In genomic region chr1:243255791-243256512, GRCh38 we compare ENCODE assay signal across 8 cellular contexts. TPM values are rescaled to one million over a fixed set of nuclear protein-coding genes. Genes with fewer than 3 reads are reported as not detected.
DNase-seq lines count a peak whose midpoint lies in the region; ATAC-seq and TF ChIP-seq lines count a peak whose summit lies in the region.

SDCCAG8 (plus strand) TSS chr1:243256041; CDS start chr1:243256174, 133 bp downstream.

- H3K4me3 ChIP-seq in Panc1 (ENCODE audit: low read depth in 2 of 2, low read length in 2 of 2) (peak within 1 kb of the TSS; percentile 92 to 97), esophagus (ENCODE audit: low read depth in 1 of 2, low read length in 2 of 2) (peak within 1 kb of the TSS; percentile 78 to 80), mucosa of stomach (ENCODE audit: low read length) (peak within 1 kb of the TSS; percentile 96)

- intact Hi-C loops in Panc1 (cut with micrococcal nuclease; ENCODE audit: unreplicated experiment): no loop called here

- no peak for TF ChIP-seq CTCF in Panc1 (IDR thresholded peaks at IDR 0.05)

- H3K27me3 Mint-ChIP-seq in activated T-cell treated with anti-CD3 and anti-CD28 coated beads, Interleukin-2, amount 50 U/mL, for 4 hours (ENCODE audit: low read depth): no peaks in the 10 kb centered on the region

- 0% methylated on average over 32 of the region's 32 CpGs for WGBS in esophagus, 2 donors

- no peaks in the 10 kb centered on the region for H3K27me3 ChIP-seq in Panc1 (ENCODE audit: control insufficient read depth, insufficient read depth, low read length)
- no peaks in the 10 kb centered on the region for H3K27me3 ChIP-seq in esophagus (ENCODE audit: control insufficient read depth in 1 of 2, insufficient read depth in 2 of 2, low read length in 2 of 2)
- no peaks in the 10 kb centered on the region for H3K27me3 ChIP-seq in mucosa of stomach (ENCODE audit: control insufficient read depth, insufficient read depth, low read length)

- ATAC-seq in GM21723 (IDR thresholded peaks at IDR 0.05; ENCODE audit: unreplicated experiment) (peak; percentile 77), Panc1 (peak; percentile 90)
- ATAC-seq in activated T-cell treated with anti-CD3 and anti-CD28 coated beads, Interleukin-2, amount 50 U/mL, for 4 hours: peak; percentile 78 to 80

- H3K27ac ChIP-seq in Panc1 (ENCODE audit: low read length): peak within 1 kb of the TSS; percentile 97
- peak within 1 kb of the TSS; percentile 91 to 99 for H3K27ac ChIP-seq in esophagus (ENCODE audit: low read depth in 2 of 2, low read length in 1 of 2)

- POLR2A ChIA-PET in Panc1 (lab: Charles Lee): interaction anchor here (0.6 to 1.0 kb wide), 3 partner anchors 13 to 195 kb away, joined by 3 read pairs; no protein-coding TSS in a partner anchor

- peaks cover 5% of the 10 kb centered on the region for H3K36me3 Mint-ChIP-seq in activated T-cell treated with anti-CD3 and anti-CD28 coated beads, Interleukin-2, amount 50 U/mL, for 4 hours (ENCODE audit: insufficient read depth)

- TSS peak; percentile 66 for BruUV-seq in Panc1 (replicated peaks; lab: Mats Ljungman, UMichigan)

- DNase-seq in DMS53 (lab: John Stamatoyannopoulos, UW) (peak; percentile 99), KG1 (lab: John Stamatoyannopoulos, UW) (peak; percentile 99), Panc1 (ENCODE audit: low read depth, low spot score) (peak; percentile 98)
- peak; percentile 87 for DNase-seq in activated T-cell treated with anti-CD3 and anti-CD28 coated beads, Interleukin-2, amount 50 U/mL, for 4 hours
- DNase-seq in stimulated activated CD8-positive, alpha-beta memory T cell treated with anti-CD3 and anti-CD28 coated beads, Interleukin-7, amount 100 ng/mL, for 1 hour (ENCODE audit: low read depth in 2 of 2): peak; percentile 76 to 85

- H3K4me1 Mint-ChIP-seq in activated T-cell treated with anti-CD3 and anti-CD28 coated beads, Interleukin-2, amount 50 U/mL, for 4 hours (ENCODE audit: low read depth): peaks cover 38% of the 10 kb centered on the region

- H3K4me1 ChIP-seq in Panc1 (ENCODE audit: control insufficient read depth, insufficient read depth, low read length): peaks cover 11% of the 10 kb centered on the region
- H3K4me1 ChIP-seq in esophagus (ENCODE audit: control insufficient read depth in 2 of 2, insufficient read depth in 2 of 2, low read length in 1 of 2): no peaks in the 10 kb centered on the region
- H3K4me1 ChIP-seq in mucosa of stomach (ENCODE audit: control insufficient read depth, insufficient read depth, low read length): no peaks in the 10 kb centered on the region

- in situ Hi-C loops in Panc1 (cut with HindIII; ENCODE audit: low pct_unique_long_range_greater_than_20kb, low sequenced_read_pairs): no loop called here

- no peaks in the 10 kb centered on the region for H3K9me3 Mint-ChIP-seq in activated T-cell treated with anti-CD3 and anti-CD28 coated beads, Interleukin-2, amount 50 U/mL, for 4 hours

- no peaks in the 10 kb centered on the region for H3K9me3 ChIP-seq in Panc1 (ENCODE audit: control insufficient read depth, insufficient read depth, low read depth, low read length)
- H3K9me3 ChIP-seq in esophagus (ENCODE audit: control insufficient read depth in 2 of 2, insufficient read depth in 1 of 2, low read depth in 1 of 2, low read length in 1 of 2): no peaks in the 10 kb centered on the region
- no peaks in the 10 kb centered on the region for H3K9me3 ChIP-seq in mucosa of stomach (ENCODE audit: control insufficient read depth, low read length)

- peak within 1 kb of the TSS; percentile 97 for H3K4me3 Mint-ChIP-seq in activated T-cell treated with anti-CD3 and anti-CD28 coated beads, Interleukin-2, amount 50 U/mL, for 4 hours

- H3K36me3 ChIP-seq in Panc1 (ENCODE audit: control insufficient read depth, insufficient read depth, low read length): peaks cover 4% of the 10 kb centered on the region
- H3K36me3 ChIP-seq in esophagus (ENCODE audit: control insufficient read depth in 2 of 2, insufficient read depth in 2 of 2, low read length in 1 of 2): no peaks in the 10 kb centered on the region
- no peaks in the 10 kb centered on the region for H3K36me3 ChIP-seq in mucosa of stomach (ENCODE audit: control insufficient read depth, insufficient read depth, low read length)

- CTCF ChIA-PET in Panc1 (lab: Charles Lee): interaction anchor here (0.5 to 0.6 kb wide), 2 partner anchors 68 to 1088 kb away, joined by 3 to 6 read pairs; no protein-coding TSS in a partner anchor

- H3K9ac ChIP-seq in mucosa of stomach (ENCODE audit: low read length): peak within 1 kb of the TSS; percentile 83

RNA-seq across cellular contexts. Expression of gene SDCCAG8, which starts in this region (rescaled TPM):
- total RNA-seq in Panc1 (2021; ENCODE audit: unreplicated experiment): 14.0 TPM
- polyA plus RNA-seq in Panc1 (2012; ENCODE audit: insufficient read length): 6.1 TPM
- 10 to 100 TPM in 2 of 3 donors, 1 to 10 TPM in 1; 8.2 to 14.4 (median 11.6) TPM for total RNA-seq in activated T-cell treated with anti-CD3 and anti-CD28 coated beads, Interleukin-2, amount 50 U/mL, for 4 hours
- polyA plus RNA-seq in esophagus: 10 to 100 TPM; 11.2 to 12.2 TPM

Comparison
In these comparisons a context has a peak if more than half of its experiments do, and no peak if none do; other contexts are left out.
1. Peak in every context shown above with its lines: DNase-seq, ATAC-seq, H3K4me3 ChIP-seq and H3K27ac ChIP-seq.